ENCODE assay signal across 22 cellular contexts in the genomic region with DNA sequence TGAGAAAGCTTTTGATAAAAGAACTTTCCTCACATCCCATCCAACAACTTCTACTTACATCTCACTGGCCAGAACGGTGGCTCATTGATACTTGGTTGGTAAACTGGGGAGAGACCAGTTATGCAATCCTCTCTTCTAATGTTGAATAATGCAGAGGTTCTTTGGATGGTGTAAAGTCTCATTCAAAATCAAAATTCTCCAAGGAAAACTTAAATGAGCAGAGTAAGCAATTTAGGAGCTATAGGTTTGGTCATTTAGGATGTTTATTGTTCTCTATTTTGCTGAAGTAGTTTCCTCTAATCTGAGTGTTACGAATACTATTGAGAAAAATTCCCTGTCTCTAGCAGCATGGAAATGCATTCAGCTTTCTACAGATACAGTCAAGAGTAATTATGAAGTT.
"Had no signal": no experiment of that assay in that cellular context is flagged by ENCODE, and none has a peak within 500 bp of the region (broad histone marks: within the 10 kb centered on the region; RNA-seq: fewer than 3 reads in every experiment).

No MANE protein-coding gene starts in this region.

- H3K9me3 Mint-ChIP-seq: IgD-negative memory B cell, T-cell had no signal

- H3K27ac ChIP-seq: RWPE1 had no signal

- H3K36me3 Mint-ChIP-seq: IgD-negative memory B cell, T-cell had no signal

- H3K9me2 ChIP-seq: SK-N-SH had no signal

- H3K9ac ChIP-seq: SK-N-SH had no signal

- H3K27me3 ChIP-seq: MG63 had no signal

- H3K4me3 Mint-ChIP-seq: IgD-negative memory B cell, T-cell had no signal

- H3K9me3 ChIP-seq: SK-N-SH had no signal

- H3K4me2 ChIP-seq: SK-N-SH had no signal

- H3K27me3 Mint-ChIP-seq: IgD-negative memory B cell, T-cell had no signal

- DNase-seq: KBM-7, MG63, NCI-H1092, NCI-H1436, NCI-H187, NCI-H2029, NCI-H2081 treated with DMSO at 0.1 percent for 48 hours, NCI-H2171, NCI-H226, NCI-H446, NCI-H510A, NCI-H524 treated with DMSO at 0.1 percent for 48 hours, NCI-H69, NCI-H774, PC-3, SHP77, SK-N-SH, SW 1271, T-cell had no signal

- ATAC-seq: Panc1, PC-3, T-cell had no signal

- H3K36me3 ChIP-seq: MG63 had no signal

- H3K4me3 ChIP-seq: MG63 had no signal

- H3K27ac Mint-ChIP-seq: IgD-negative memory B cell, T-cell had no signal
